In genomic region chr1:111864862-111865261, GRCh38 we compare ENCODE assay signal across 18 cellular contexts.
DNase-seq lines count a peak whose midpoint lies in the region; ATAC-seq lines count a peak whose summit lies in the region.
"Had no signal": no experiment of that assay in that cellular context is flagged by ENCODE, and none has a peak within 500 bp of the region (broad histone marks: within the 10 kb centered on the region; RNA-seq: fewer than 3 reads in every experiment).

No MANE protein-coding gene starts in this region.

- no peak overlapping the region for H3K4ac ChIP-seq in mesendoderm (ENCODE audit: low read depth, low read length)

- no peaks in the 10 kb centered on the region for H3K27me3 ChIP-seq in mesendoderm (ENCODE audit: insufficient read depth, low read length, poor library complexity)
- H3K27me3 ChIP-seq: upper lobe of right lung had no signal

- peaks cover 5% of the 10 kb centered on the region for H3K4me1 Mint-ChIP-seq in activated CD4-positive, alpha-beta T cell treated with anti-CD3 and anti-CD28 coated beads for 36 hours
- H3K4me1 Mint-ChIP-seq in activated CD8-positive, alpha-beta T cell treated with anti-CD3 and anti-CD28 coated beads, Interleukin-2, amount 10 ng/mL, durations not matched to agents 7 days and 5 days (ENCODE audit: low read depth), result peaks cover 4% of the 10 kb centered on the region
- H3K4me1 Mint-ChIP-seq: activated T-helper 17 cell treated with anti-CD3 and anti-CD28 coated beads, Interleukin-2, amount 50 U/mL, for 72 hours had no signal

- CTCF ChIA-PET in activated CD4-positive, alpha-beta T cell treated with anti-CD3 and anti-CD28 coated beads for 36 hours (lab: Charles Lee), result no interaction called here
- CTCF ChIA-PET in activated CD8-positive, alpha-beta T cell treated with anti-CD3 and anti-CD28 coated beads, Interleukin-2, amount 10 ng/mL, durations not matched to agents 7 days and 5 days (lab: Charles Lee), result no interaction called here

- H3K4me1 ChIP-seq in mesendoderm (ENCODE audit: control insufficient read depth, low read depth, low read length), result no peaks in the 10 kb centered on the region
- H3K4me1 ChIP-seq: upper lobe of right lung had no signal

- no peak overlapping the region for H3K18ac ChIP-seq in mesendoderm (ENCODE audit: low read length)

- no peak overlapping the region for H3K9ac ChIP-seq in mesendoderm (ENCODE audit: low read length)
- H3K9ac ChIP-seq: KMS-11 had no signal

- no peak overlapping the region for H2AK5ac ChIP-seq in mesendoderm (ENCODE audit: low read length)

- POLR2A ChIA-PET in activated CD4-positive, alpha-beta T cell treated with anti-CD3 and anti-CD28 coated beads for 36 hours (lab: Charles Lee), result no interaction called here
- POLR2A ChIA-PET in activated CD8-positive, alpha-beta T cell treated with anti-CD3 and anti-CD28 coated beads, Interleukin-2, amount 10 ng/mL, durations not matched to agents 7 days and 5 days (lab: Charles Lee), result no interaction called here

- H3K36me3 ChIP-seq in mesendoderm (ENCODE audit: control insufficient read depth, insufficient read depth, low read length), result no peaks in the 10 kb centered on the region
- H3K36me3 ChIP-seq: neutrophil, upper lobe of right lung had no signal

- H3K4me3 ChIP-seq in mesendoderm (ENCODE audit: low read length), result no peak overlapping the region
- H3K4me3 ChIP-seq: upper lobe of right lung had no signal

- WGBS in mesendoderm (ENCODE audit: extremely low coverage, insufficient coverage, low lambda C conversion rate), result no CpG with 5 or more reads among the region's 3 CpGs

- H2BK15ac ChIP-seq in mesendoderm (replicated peaks; ENCODE audit: low read depth), result no peak overlapping the region

- no peak overlapping the region for H2BK120ac ChIP-seq in mesendoderm (ENCODE audit: low read depth, low read length)

- H3K27ac Mint-ChIP-seq in activated CD4-positive, alpha-beta T cell treated with anti-CD3 and anti-CD28 coated beads for 36 hours, result no peak overlapping the region
- H3K27ac Mint-ChIP-seq in activated CD8-positive, alpha-beta T cell treated with anti-CD3 and anti-CD28 coated beads, Interleukin-2, amount 10 ng/mL, durations not matched to agents 7 days and 5 days, result no peak overlapping the region
- H3K27ac Mint-ChIP-seq: activated T-helper 17 cell treated with anti-CD3 and anti-CD28 coated beads, Interleukin-2, amount 50 U/mL, for 72 hours; stimulated activated naive B cell treated with anti-CD40 and anti-IgM and Interleukin-4, amounts not matched to agents 10 μg/mL and 1 μg/mL and 100 μg/mL, for 72 hours; T-helper 17 cell had no signal

- peaks cover 13% of the 10 kb centered on the region for H3K27me3 Mint-ChIP-seq in activated CD4-positive, alpha-beta T cell treated with anti-CD3 and anti-CD28 coated beads for 36 hours
- H3K27me3 Mint-ChIP-seq in activated CD8-positive, alpha-beta T cell treated with anti-CD3 and anti-CD28 coated beads, Interleukin-2, amount 10 ng/mL, durations not matched to agents 7 days and 5 days (ENCODE audit: low read depth), result peaks cover 18% of the 10 kb centered on the region

- H4K8ac ChIP-seq in mesendoderm (ENCODE audit: low read depth, low read length), result no peak overlapping the region

- peak; percentile 18 for DNase-seq in activated CD4-positive, alpha-beta T cell treated with anti-CD3 and anti-CD28 coated beads for 36 hours
- DNase-seq in activated CD4-positive, alpha-beta T cell treated with anti-CD3 and anti-CD28 coated beads, Interleukin-2, amount 50 U/mL, for 1 hour, result no peak
- DNase-seq in HuH-7 (ENCODE audit: low spot score) (peak; percentile 15), mesendoderm (peak; percentile 63), sciatic nerve (ENCODE audit: low spot score) (no peak)
- peak; percentile 36 for DNase-seq in activated CD8-positive, alpha-beta T cell treated with anti-CD3 and anti-CD28 coated beads, Interleukin-2, amount 10 ng/mL, durations not matched to agents 7 days and 5 days
- DNase-seq: GOT3; NCI-H1694; NCI-H524; stimulated activated naive B cell treated with anti-CD40 and anti-IgM and Interleukin-4, amounts not matched to agents 10 μg/mL and 1 μg/mL and 100 μg/mL, for 72 hours; T-helper 17 cell; upper lobe of right lung had no signal

- H3K27ac ChIP-seq in mesendoderm (ENCODE audit: low read depth, low read length), result no peak overlapping the region
- H3K27ac ChIP-seq: KMS-11, neutrophil, upper lobe of right lung had no signal

- H3K56ac ChIP-seq in mesendoderm (ENCODE audit: low read length), result no peak overlapping the region

- no peaks in the 10 kb centered on the region for H3K79me1 ChIP-seq in mesendoderm (ENCODE audit: low read length)

- H2BK5ac ChIP-seq in mesendoderm (ENCODE audit: low read length), result no peak overlapping the region

- H3K23ac ChIP-seq in mesendoderm (ENCODE audit: low read length), result no peak overlapping the region

- ATAC-seq in activated CD4-positive, alpha-beta T cell treated with anti-CD3 and anti-CD28 coated beads for 36 hours, result no peak
- ATAC-seq in activated CD8-positive, alpha-beta T cell treated with anti-CD3 and anti-CD28 coated beads, Interleukin-2, amount 10 ng/mL, durations not matched to agents 7 days and 5 days, result no peak
- ATAC-seq in GM18867 (IDR thresholded peaks at IDR 0.05; ENCODE audit: unreplicated experiment) (no peak), sciatic nerve (no peak), HG02981 (IDR thresholded peaks at IDR 0.05; ENCODE audit: unreplicated experiment) (no peak)
- ATAC-seq: activated T-helper 17 cell treated with anti-CD3 and anti-CD28 coated beads, Interleukin-2, amount 50 U/mL, for 72 hours; Panc1; stimulated activated naive B cell treated with anti-CD40 and anti-IgM and Interleukin-4, amounts not matched to agents 10 μg/mL and 1 μg/mL and 100 μg/mL, for 72 hours; T-helper 17 cell; upper lobe of right lung had no signal

- H3K4me2 ChIP-seq in mesendoderm (ENCODE audit: low read length), result no peak overlapping the region
- H3K4me2 ChIP-seq: KMS-11 had no signal

- H4K5ac ChIP-seq in mesendoderm (ENCODE audit: low read length), result no peak overlapping the region

- H3K4me3 Mint-ChIP-seq in activated CD4-positive, alpha-beta T cell treated with anti-CD3 and anti-CD28 coated beads for 36 hours, result no peak overlapping the region
- no peak overlapping the region for H3K4me3 Mint-ChIP-seq in activated CD8-positive, alpha-beta T cell treated with anti-CD3 and anti-CD28 coated beads, Interleukin-2, amount 10 ng/mL, durations not matched to agents 7 days and 5 days
- H3K4me3 Mint-ChIP-seq: activated T-helper 17 cell treated with anti-CD3 and anti-CD28 coated beads, Interleukin-2, amount 50 U/mL, for 72 hours; stimulated activated naive B cell treated with anti-CD40 and anti-IgM and Interleukin-4, amounts not matched to agents 10 μg/mL and 1 μg/mL and 100 μg/mL, for 72 hours; T-helper 17 cell had no signal

- H3K9me3 Mint-ChIP-seq in activated CD4-positive, alpha-beta T cell treated with anti-CD3 and anti-CD28 coated beads for 36 hours (ENCODE audit: low read depth), result no peaks in the 10 kb centered on the region
- H3K9me3 Mint-ChIP-seq in activated CD8-positive, alpha-beta T cell treated with anti-CD3 and anti-CD28 coated beads, Interleukin-2, amount 10 ng/mL, durations not matched to agents 7 days and 5 days (ENCODE audit: insufficient read depth), result no peaks in the 10 kb centered on the region
- H3K9me3 Mint-ChIP-seq: activated T-helper 17 cell treated with anti-CD3 and anti-CD28 coated beads, Interleukin-2, amount 50 U/mL, for 72 hours; stimulated activated naive B cell treated with anti-CD40 and anti-IgM and Interleukin-4, amounts not matched to agents 10 μg/mL and 1 μg/mL and 100 μg/mL, for 72 hours had no signal

- no peaks in the 10 kb centered on the region for H3K36me3 Mint-ChIP-seq in activated CD4-positive, alpha-beta T cell treated with anti-CD3 and anti-CD28 coated beads for 36 hours (ENCODE audit: low read depth)
- no peaks in the 10 kb centered on the region for H3K36me3 Mint-ChIP-seq in activated CD8-positive, alpha-beta T cell treated with anti-CD3 and anti-CD28 coated beads, Interleukin-2, amount 10 ng/mL, durations not matched to agents 7 days and 5 days (ENCODE audit: low read depth)
- H3K36me3 Mint-ChIP-seq: stimulated activated naive B cell treated with anti-CD40 and anti-IgM and Interleukin-4, amounts not matched to agents 10 μg/mL and 1 μg/mL and 100 μg/mL, for 72 hours had no signal

- intact Hi-C loops in activated CD4-positive, alpha-beta T cell treated with anti-CD3 and anti-CD28 coated beads for 36 hours (cut with DNase I, micrococcal nuclease), result no loop called here
- intact Hi-C loops in sciatic nerve (cut with DNase I), result no loop called here

- no peaks in the 10 kb centered on the region for H3K79me2 ChIP-seq in mesendoderm (ENCODE audit: control insufficient read depth, insufficient read depth, low read length)

Comparison
In these comparisons a context has a peak if more than half of its experiments do, and no peak if none do; other contexts are left out.
1. DNase-seq: peak in activated CD4-positive, alpha-beta T cell treated with anti-CD3 and anti-CD28 coated beads for 36 hours (single experiment), HuH-7 (single experiment), activated CD8-positive, alpha-beta T cell treated with anti-CD3 and anti-CD28 coated beads, Interleukin-2, amount 10 ng/mL, durations not matched to agents 7 days and 5 days (single experiment) and mesendoderm (single experiment); none in activated CD4-positive, alpha-beta T cell treated with anti-CD3 and anti-CD28 coated beads, Interleukin-2, amount 50 U/mL, for 1 hour (single experiment) and sciatic nerve (single experiment).